ENCODE assay signal across 18 cellular contexts in genomic region chr20:5067877-5068276, GRCh38.
"Had no signal": no experiment of that assay in that cellular context is flagged by ENCODE, and none has a peak within 500 bp of the region (broad histone marks: within the 10 kb centered on the region; RNA-seq: fewer than 3 reads in every experiment).

No MANE protein-coding gene starts in this region.

- H3K9me3 ChIP-seq: colonic mucosa, mucosa of descending colon, pancreas had no signal

- H3K79me2 ChIP-seq: hepatocyte had no signal

- H3K36me3 ChIP-seq: colonic mucosa, pancreas had no signal

- H2AFZ ChIP-seq: hepatocyte had no signal

- FAIRE-seq: pancreas, small intestine, urothelium cell line had no signal

- H3K9me3 Mint-ChIP-seq: naive thymus-derived CD8-positive, alpha-beta T cell; type B pancreatic cell had no signal

- ATAC-seq: foreskin keratinocyte; left lobe of liver; mucosa of descending colon; naive thymus-derived CD8-positive, alpha-beta T cell; pancreas; right cardiac atrium had no signal

- H3K4me2 ChIP-seq: hepatocyte had no signal

- H3K4me3 ChIP-seq: colonic mucosa, hepatocyte, mucosa of descending colon, pancreas had no signal

- H3K27me3 ChIP-seq: colonic mucosa, foreskin keratinocyte, hepatocyte, pancreas had no signal

- H3K27me3 Mint-ChIP-seq: naive thymus-derived CD8-positive, alpha-beta T cell; progenitor cell of endocrine pancreas; type B pancreatic cell had no signal

- H3K4me3 Mint-ChIP-seq: naive thymus-derived CD8-positive, alpha-beta T cell; type B pancreatic cell had no signal

- H3K27ac ChIP-seq: colonic mucosa, foreskin keratinocyte, hepatocyte, pancreas had no signal

- H3K36me3 Mint-ChIP-seq: type B pancreatic cell had no signal

- H3K27ac Mint-ChIP-seq: naive thymus-derived CD8-positive, alpha-beta T cell; progenitor cell of endocrine pancreas; type B pancreatic cell had no signal

- DNase-seq: colonic mucosa; dermis blood vessel endothelial cell; erythroblast; head of caudate nucleus; mucosa of descending colon; naive thymus-derived CD8-positive, alpha-beta T cell; nucleus accumbens; pancreas; right cardiac atrium; small intestine; stimulated activated CD4-positive, alpha-beta T cell treated with anti-CD3 and anti-CD28 coated beads, Interleukin-12 subunit alpha, Interleukin-12 subunit beta, amount 100 ng/mL, for 4 hours; stimulated activated naive CD4-positive, alpha-beta T cell treated with Interleukin-2 at 50 U/mL for 16 hours had no signal
